In genomic region chr1:198330982-198331620, GRCh38 we compare ENCODE assay signal across 22 cellular contexts.
"Had no signal": no experiment of that assay in that cellular context is flagged by ENCODE, and none has a peak within 500 bp of the region (broad histone marks: within the 10 kb centered on the region; RNA-seq: fewer than 3 reads in every experiment).

No MANE protein-coding gene starts in this region.

- H3K27me3 ChIP-seq: cardiac muscle cell, ovary, vagina had no signal

- H3K4me1 ChIP-seq: psoas muscle, stomach, vagina had no signal

- H3K36me3 ChIP-seq: cardiac muscle cell, ovary, stomach, vagina, WERI-Rb-1 had no signal

- H3K27ac ChIP-seq: cardiac muscle cell, epithelial cell of prostate, ovary, psoas muscle, stomach, vagina, WERI-Rb-1 had no signal

- ATAC-seq: activated CD4-positive, alpha-beta T cell treated with anti-CD3 and anti-CD28 coated beads for 36 hours; effector memory CD8-positive, alpha-beta T cell; left ventricle myocardium superior; naive thymus-derived CD8-positive, alpha-beta T cell; psoas muscle; right cardiac atrium; stimulated activated effector memory CD8-positive, alpha-beta T cell treated with anti-CD3 and anti-CD28 coated beads, Interleukin-12 subunit alpha, Interleukin-12 subunit beta, amount 100 ng/mL, for 72 hours had no signal

- DNase-seq: activated CD4-positive, alpha-beta memory T cell treated with anti-CD3 and anti-CD28 coated beads for 36 hours; activated CD4-positive, alpha-beta T cell treated with anti-CD3 and anti-CD28 coated beads for 36 hours; activated naive CD8-positive, alpha-beta T cell treated with anti-CD3 and anti-CD28 coated beads for 36 hours; amniotic stem cell; dermis blood vessel endothelial cell; effector memory CD8-positive, alpha-beta T cell; kidney glomerular epithelial cell; left ventricle myocardium superior; mesenchymal stem cell; naive thymus-derived CD8-positive, alpha-beta T cell; ovary; psoas muscle; right cardiac atrium; small intestine; stimulated activated CD4-positive, alpha-beta T cell treated with anti-CD3 and anti-CD28 coated beads, Interleukin-4, amount 100 ng/mL, for 24 hours; stomach; trophoblast cell; WERI-Rb-1 had no signal

- H3K4me3 ChIP-seq: cardiac muscle cell, ovary, psoas muscle, stomach, vagina had no signal

- H3K9me3 ChIP-seq: ovary, psoas muscle, stomach, vagina had no signal
